Comparison of ENCODE assay signal across 16 cellular contexts in genomic region chr11:47645500-47645899, GRCh38. TPM values are rescaled to one million over a fixed set of nuclear protein-coding genes. Genes with fewer than 3 reads are reported as not detected.
A peak's percentile ranks its signal among the peaks of the same experiment; 100 is the strongest.
DNase-seq lines count a peak whose midpoint lies in the region; ATAC-seq and TF ChIP-seq lines count a peak whose summit lies in the region.
"Had no signal": no experiment of that assay in that cellular context is flagged by ENCODE, and none has a peak within 500 bp of the region (broad histone marks: within the 10 kb centered on the region; RNA-seq: fewer than 3 reads in every experiment).

No MANE protein-coding gene starts in this region.

- H3K9me3 Mint-ChIP-seq in activated T-helper 17 cell treated with anti-CD3 and anti-CD28 coated beads, Interleukin-2, amount 50 U/mL, for 72 hours = no peaks in the 10 kb centered on the region
- H3K9me3 Mint-ChIP-seq in neural crest cell = no peaks in the 10 kb centered on the region
- H3K9me3 Mint-ChIP-seq: CD4-positive, alpha-beta T cell; GM23338 had no signal

- H3K4me3 Mint-ChIP-seq in activated T-helper 17 cell treated with anti-CD3 and anti-CD28 coated beads, Interleukin-2, amount 50 U/mL, for 72 hours = no peak overlapping the region
- no peak overlapping the region for H3K4me3 Mint-ChIP-seq in neural crest cell
- H3K4me3 Mint-ChIP-seq: GM23338 had no signal

- TF ChIP-seq CTCF in HEK293 (tag by site-specific recombination; IDR thresholded peaks at IDR 0.05) (no peak), neural crest cell (conservative IDR thresholded peaks at IDR 0.05) (no peak)

- H3K4me1 Mint-ChIP-seq in activated T-helper 17 cell treated with anti-CD3 and anti-CD28 coated beads, Interleukin-2, amount 50 U/mL, for 72 hours = no peaks in the 10 kb centered on the region
- H3K4me1 Mint-ChIP-seq in neural crest cell = peaks cover 25% of the 10 kb centered on the region

- no peaks in the 10 kb centered on the region for H3K27me3 Mint-ChIP-seq in activated T-helper 17 cell treated with anti-CD3 and anti-CD28 coated beads, Interleukin-2, amount 50 U/mL, for 72 hours
- no peaks in the 10 kb centered on the region for H3K27me3 Mint-ChIP-seq in neural crest cell (ENCODE audit: low read depth)
- H3K27me3 Mint-ChIP-seq: CD4-positive, alpha-beta T cell had no signal

- ATAC-seq in activated T-helper 17 cell treated with anti-CD3 and anti-CD28 coated beads, Interleukin-2, amount 50 U/mL, for 72 hours (replicated peaks) = no peak
- ATAC-seq: GM23338 had no signal

- H3K27ac ChIP-seq in HEK293 (ENCODE audit: extremely low read depth, low read depth, low read length) = no peak overlapping the region
- H3K27ac ChIP-seq: C4-2B had no signal

- no peaks in the 10 kb centered on the region for H3K36me3 ChIP-seq in HEK293 (ENCODE audit: control insufficient read depth in 2 of 2, insufficient read depth in 1 of 2, low read length in 2 of 2)

- H3K9me3 ChIP-seq in HEK293 (ENCODE audit: control insufficient read depth, insufficient read depth, low read depth, low read length) = no peaks in the 10 kb centered on the region

- peak overlapping the region; percentile 33 for H3K27ac Mint-ChIP-seq in activated T-helper 17 cell treated with anti-CD3 and anti-CD28 coated beads, Interleukin-2, amount 50 U/mL, for 72 hours
- peak overlapping the region; percentile 46 for H3K27ac Mint-ChIP-seq in neural crest cell (ENCODE audit: unreplicated experiment)
- H3K27ac Mint-ChIP-seq: CD4-positive, alpha-beta T cell; GM23338 had no signal

- H3K36me3 Mint-ChIP-seq in activated T-helper 17 cell treated with anti-CD3 and anti-CD28 coated beads, Interleukin-2, amount 50 U/mL, for 72 hours (ENCODE audit: low read depth) = peaks cover 15% of the 10 kb centered on the region
- H3K36me3 Mint-ChIP-seq in neural crest cell (ENCODE audit: low read depth) = no peaks in the 10 kb centered on the region

- POLR2A ChIA-PET in HEK293 (lab: Yijun Ruan, JAX) = no interaction called here

- no peak overlapping the region for H3K4me3 ChIP-seq in HEK293 (ENCODE audit: low read depth, low read length)
- H3K4me3 ChIP-seq: GM23338 had no signal

- DNase-seq in neural crest cell (ENCODE audit: low read depth, low spot score) (no peak), NCI-H1417 treated with DMSO at 0.1 percent for 48 hours (lab: John Stamatoyannopoulos, UW) (no peak), NCI-H82 (lab: John Stamatoyannopoulos, UW) (no peak), NCI-H1436 (lab: John Stamatoyannopoulos, UW) (no peak)
- DNase-seq: AML-193; CD4-positive, alpha-beta T cell; DMS153; DMS79; GDM1; HCEC 1CT; IMR-90 had no signal

- H3K4me1 ChIP-seq in HEK293 (ENCODE audit: control insufficient read depth, insufficient read depth, low read length) = no peaks in the 10 kb centered on the region

- CTCF ChIA-PET in HEK293 (lab: Yijun Ruan, JAX) = no interaction called here

TF ChIP-seq in HEK293, 187 proteins besides CTCF, POLR2A, EP300 and RAD21:
- TF ChIP-seq HIC1 (tag by site-specific recombination; IDR thresholded peaks at IDR 0.05) (no peak), ZNF155 (tag by site-specific recombination; IDR thresholded peaks at IDR 0.05) (no peak), PRDM10 (tag by site-specific recombination; IDR thresholded peaks at IDR 0.05) (peak; percentile 49), ZNF292 (tag by site-specific recombination; IDR thresholded peaks at IDR 0.05; ENCODE audit: borderline replicate concordance, low read depth) (no peak)

RNA-seq across cellular contexts. Expression of gene MTCH2, which starts 3.1 kb away (rescaled TPM):
- total RNA-seq in activated T-helper 17 cell treated with anti-CD3 and anti-CD28 coated beads, Interleukin-2, amount 50 U/mL, for 72 hours = 100 to 1,000 TPM in 1 of 2 donors, 10 to 100 TPM in 1; 91.2 to 173 TPM
- total RNA-seq in neural crest cell = 157 and 160 TPM in 2 replicates

RNA-seq across cellular contexts. Expression of gene C1QTNF4, which starts 51.3 kb away (rescaled TPM):
- 1 to 10 TPM in 1 of 2 donors, under 1 TPM in 1; 0.28 to 1.4 TPM for total RNA-seq in activated T-helper 17 cell treated with anti-CD3 and anti-CD28 coated beads, Interleukin-2, amount 50 U/mL, for 72 hours
- total RNA-seq in neural crest cell = 18.9 and 21.4 TPM in 2 replicates
- total RNA-seq: Daoy, IMR-90 had no signal

RNA-seq across cellular contexts. Expression of gene FAM180B, which starts 59.0 kb away (rescaled TPM):
- not detected for total RNA-seq in activated T-helper 17 cell treated with anti-CD3 and anti-CD28 coated beads, Interleukin-2, amount 50 U/mL, for 72 hours
- 0.35 and 0.50 TPM in 2 replicates for total RNA-seq in neural crest cell
- total RNA-seq: Daoy, GM23338, IMR-90 had no signal
